In the genomic region with DNA sequence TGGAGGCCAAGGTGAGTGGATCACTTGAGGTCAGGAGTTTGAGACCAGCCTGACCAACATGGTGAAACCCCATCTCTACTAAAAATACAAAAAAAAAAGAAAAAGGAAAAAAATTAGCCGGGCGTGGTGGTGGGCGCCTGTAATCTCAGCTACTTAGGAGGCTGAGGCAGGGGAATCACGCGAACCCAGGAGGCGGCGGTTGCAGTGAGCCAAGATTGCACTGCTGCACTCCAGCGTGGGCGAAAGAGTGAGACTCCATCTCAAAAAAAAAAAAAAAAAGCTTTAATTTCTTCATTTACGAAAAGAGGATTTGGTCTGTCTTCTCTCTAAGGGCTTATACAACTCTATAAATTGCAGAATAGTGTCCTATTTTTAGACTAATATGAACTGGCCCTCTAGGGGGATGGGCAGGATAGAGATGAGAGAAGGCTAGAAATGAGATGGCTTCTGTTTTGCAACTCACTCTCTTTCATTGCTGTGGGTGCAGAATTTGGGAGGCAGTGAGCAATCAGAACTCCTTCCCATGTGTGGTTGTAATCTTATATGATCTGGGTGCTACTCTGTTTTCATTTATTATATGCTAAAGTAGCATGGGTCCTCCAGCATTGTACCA, we compare ENCODE assay signal across 13 cellular contexts. TPM values are rescaled to one million over a fixed set of nuclear protein-coding genes. Genes with fewer than 3 reads are reported as not detected.
A peak's percentile ranks its signal among the peaks of the same experiment; 100 is the strongest.
DNase-seq lines count a peak whose midpoint lies in the region; ATAC-seq, FAIRE-seq and TF ChIP-seq lines count a peak whose summit lies in the region.
"Had no signal": no experiment of that assay in that cellular context is flagged by ENCODE, and none has a peak within 500 bp of the region (broad histone marks: within the 10 kb centered on the region; RNA-seq: fewer than 3 reads in every experiment).

No MANE protein-coding gene starts in this region.

- no peak for TF ChIP-seq POLR2A in HepG2 (IDR thresholded peaks at IDR 0.05; ENCODE audit: insufficient read depth in 1 of 2, low read depth in 2 of 2, low read length in 2 of 2)

- WGBS in HepG2 (ENCODE audit: low lambda C conversion rate): 96% methylated on average over 10 of the region's 10 CpGs

- intact Hi-C loops in activated B cell treated with CpG ODN at 0.5 μM for 24 hours (cut with micrococcal nuclease) (no loop called here), HepG2 (cut with micrococcal nuclease; ENCODE audit: unreplicated experiment) (no loop called here)

- no peak for DNase-seq in activated CD8-positive, alpha-beta memory T cell treated with anti-CD3 and anti-CD28 coated beads, Interleukin-2, amount 10 ng/mL, durations not matched to agents 7 days and 5 days
- no peak for DNase-seq in activated CD8-positive, alpha-beta memory T cell treated with anti-CD3 and anti-CD28 coated beads for 24 hours
- no peak for DNase-seq in activated B cell treated with CpG ODN at 0.5 μM for 24 hours
- DNase-seq in HepG2 (ENCODE audit: low spot score): no peak
- no peak for DNase-seq in stimulated activated naive CD8-positive, alpha-beta T cell treated with anti-CD3 and anti-CD28 coated beads, Interleukin-15, Interleukin-2, amounts not matched to agents 100 U/mL and 50 U/mL, for 24 hours
- DNase-seq in SKM-1 (lab: John Stamatoyannopoulos, UW; ENCODE audit: unreplicated experiment): no peak
- DNase-seq in NCI-H1092 (lab: John Stamatoyannopoulos, UW): no peak
- DNase-seq: activated naive CD4-positive, alpha-beta T cell treated with Interleukin-2 at 50 U/mL for 16 hours; effector CD8-positive, alpha-beta T cell; hippocampal formation; NCI-H1930 had no signal

- TF ChIP-seq EP300 in HepG2 (IDR thresholded peaks at IDR 0.05; ENCODE audit: low read depth in 2 of 2, low read length in 2 of 2): no peak
- no peak for TF ChIP-seq EP300 in HepG2 (CRISPR knock-in tag; IDR thresholded peaks at IDR 0.05; ENCODE audit: borderline replicate concordance)

- H3K4me1 Mint-ChIP-seq in activated CD8-positive, alpha-beta memory T cell treated with anti-CD3 and anti-CD28 coated beads, Interleukin-2, amount 10 ng/mL, durations not matched to agents 7 days and 5 days: peaks cover 66% of the 10 kb centered on the region
- peaks cover 47% of the 10 kb centered on the region for H3K4me1 Mint-ChIP-seq in activated B cell treated with CpG ODN at 0.5 μM for 24 hours

- TF ChIP-seq CTCF in activated B cell treated with CpG ODN at 0.5 μM for 24 hours (IDR thresholded peaks at IDR 0.05): no peak
- no peak for TF ChIP-seq CTCF in HepG2 (CRISPR knock-in tag; IDR thresholded peaks at IDR 0.05)

- CTCF ChIA-PET in activated CD8-positive, alpha-beta memory T cell treated with anti-CD3 and anti-CD28 coated beads, Interleukin-2, amount 10 ng/mL, durations not matched to agents 7 days and 5 days (lab: Charles Lee): interaction anchor here (1.1 to 4.1 kb wide), 2 partner anchors 11 to 276 kb away, joined by 3 to 27 read pairs; a partner anchor contains a TSS
- CTCF ChIA-PET in activated B cell treated with CpG ODN at 0.5 μM for 24 hours (lab: Charles Lee): interaction anchor here (1.5 kb wide), 1 partner anchor 12 kb away, joined by 7 read pairs; a partner anchor contains a TSS
- CTCF ChIA-PET in HepG2 (lab: Yijun Ruan, JAX; ENCODE audit: low intra/inter-chr PET ratio, low total read pairs): no interaction called here

- no TSS peak for BruUV-seq in HepG2 (replicated peaks; lab: Mats Ljungman, UMichigan)

- peak overlapping the region; percentile 77 for H3K4me2 ChIP-seq in HepG2 (ENCODE audit: low read depth, low read length)

- H2AFZ ChIP-seq in HepG2 (ENCODE audit: low read length): no peak overlapping the region

- H3K4me3 ChIP-seq in HepG2 (replicated peaks in 1 of 3; ENCODE audit: insufficient read depth in 1 of 3, low read depth in 2 of 3, low read length in 3 of 3): peak overlapping the region in 2 of 3 experiments; percentile 17 to 42; a peak in 2 of 6 replicates

- no peaks in the 10 kb centered on the region for H3K27me3 Mint-ChIP-seq in activated CD8-positive, alpha-beta memory T cell treated with anti-CD3 and anti-CD28 coated beads, Interleukin-2, amount 10 ng/mL, durations not matched to agents 7 days and 5 days
- H3K27me3 Mint-ChIP-seq in activated B cell treated with CpG ODN at 0.5 μM for 24 hours: no peaks in the 10 kb centered on the region

- no peaks in the 10 kb centered on the region for H3K9me3 Mint-ChIP-seq in activated CD8-positive, alpha-beta memory T cell treated with anti-CD3 and anti-CD28 coated beads, Interleukin-2, amount 10 ng/mL, durations not matched to agents 7 days and 5 days (ENCODE audit: low read depth)
- no peaks in the 10 kb centered on the region for H3K9me3 Mint-ChIP-seq in activated B cell treated with CpG ODN at 0.5 μM for 24 hours

- FAIRE-seq in HepG2 (lab: Jason Lieb, UNC): no peak

- POLR2A ChIA-PET in activated B cell treated with CpG ODN at 0.5 μM for 24 hours (lab: Charles Lee): interaction anchor here (0.6 kb wide), 1 partner anchor 17 kb away, joined by 3 read pairs; no protein-coding TSS in a partner anchor
- POLR2A ChIA-PET in HepG2 (lab: Yijun Ruan, JAX): interaction anchor here (0.9 to 4.0 kb wide), 10 partner anchors 10 to 1265 kb away, joined by 3 to 54 read pairs (median 4); a partner anchor contains a TSS

- H3K36me3 Mint-ChIP-seq in activated CD8-positive, alpha-beta memory T cell treated with anti-CD3 and anti-CD28 coated beads, Interleukin-2, amount 10 ng/mL, durations not matched to agents 7 days and 5 days: peaks cover 28% of the 10 kb centered on the region
- H3K36me3 Mint-ChIP-seq in activated B cell treated with CpG ODN at 0.5 μM for 24 hours (ENCODE audit: low read depth): peaks cover 24% of the 10 kb centered on the region

- no peak for TF ChIP-seq RAD21 in HepG2 (CRISPR knock-in tag; IDR thresholded peaks at IDR 0.05)

- no peak overlapping the region for H3K27ac Mint-ChIP-seq in activated CD8-positive, alpha-beta memory T cell treated with anti-CD3 and anti-CD28 coated beads, Interleukin-2, amount 10 ng/mL, durations not matched to agents 7 days and 5 days
- H3K27ac Mint-ChIP-seq in activated B cell treated with CpG ODN at 0.5 μM for 24 hours: no peak overlapping the region

- no peaks in the 10 kb centered on the region for H3K9me3 ChIP-seq in HepG2 (ENCODE audit: low read length)

- peak overlapping the region; percentile 60 for H3K9ac ChIP-seq in HepG2 (ENCODE audit: insufficient read depth, low read depth, low read length)

- peaks cover 4% of the 10 kb centered on the region; the same call in 1 of the 2 replicates for H4K20me1 ChIP-seq in HepG2 (ENCODE audit: insufficient read depth, low read length)

- H3K27ac ChIP-seq in HepG2 (ENCODE audit: extremely low read length, insufficient read depth, low read length): peak overlapping the region; percentile 86

- H3K36me3 ChIP-seq in HepG2 (replicated peaks in 1 of 2; ENCODE audit: control insufficient read depth in 1 of 2, insufficient read depth in 2 of 2, low read length in 2 of 2): peaks cover 1 to 14% of the 10 kb centered on the region in 2 experiments; a peak in 4 of 5 replicates

- in situ Hi-C loops in HepG2 (cut with HindIII; ENCODE audit: extremely low pct_ligation_motif_present, low pct_unique_long_range_greater_than_20kb): no loop called here

- H3K27me3 ChIP-seq in HepG2 (ENCODE audit: control insufficient read depth in 1 of 2, insufficient read depth in 2 of 2, low read length in 2 of 2): no peaks in the 10 kb centered on the region

- H3K79me2 ChIP-seq in HepG2 (ENCODE audit: insufficient read depth, low read length): peaks cover 86% of the 10 kb centered on the region

- ATAC-seq in activated CD8-positive, alpha-beta memory T cell treated with anti-CD3 and anti-CD28 coated beads, Interleukin-2, amount 10 ng/mL, durations not matched to agents 7 days and 5 days: peak; percentile 18
- ATAC-seq in activated B cell treated with CpG ODN at 0.5 μM for 24 hours (ENCODE audit: low read depth) (peak; percentile 40), HepG2 (peak; percentile 44; the same call in 2 of the 3 replicates), GM18519 (IDR thresholded peaks at IDR 0.05; ENCODE audit: low FRiP score, unreplicated experiment) (no peak)
- ATAC-seq in stimulated activated naive CD8-positive, alpha-beta T cell treated with anti-CD3 and anti-CD28 coated beads, Interleukin-15, Interleukin-2, amounts not matched to agents 100 U/mL and 50 U/mL, for 24 hours: peak; percentile 28

- no peak overlapping the region for H3K4me3 Mint-ChIP-seq in activated CD8-positive, alpha-beta memory T cell treated with anti-CD3 and anti-CD28 coated beads, Interleukin-2, amount 10 ng/mL, durations not matched to agents 7 days and 5 days
- H3K4me3 Mint-ChIP-seq in activated B cell treated with CpG ODN at 0.5 μM for 24 hours: no peak overlapping the region

- peaks cover 77% of the 10 kb centered on the region for H3K4me1 ChIP-seq in HepG2 (ENCODE audit: insufficient read depth, low read length)

RNA-seq across cellular contexts. Expression of a gene that starts 11.3 kb away (rescaled TPM):
- 10 to 100 TPM; 12.7 to 14.5 TPM for total RNA-seq in activated CD8-positive, alpha-beta memory T cell treated with anti-CD3 and anti-CD28 coated beads, Interleukin-2, amount 10 ng/mL, durations not matched to agents 7 days and 5 days
- total RNA-seq in activated B cell treated with CpG ODN at 0.5 μM for 24 hours (20.9 and 24.8 TPM in 2 replicates), HepG2 (2016; rRNA removed; fragmentation: Illumina TruSeq; extraction: Trizol) (2.3 and 2.9 TPM in 2 replicates)
- total RNA-seq in HepG2 (2016; cell fraction: cytosol; rRNA removed; fragmentation: Illumina TruSeq; extraction: Trizol; ENCODE audit: low read depth): 1.6 and 1.8 TPM in 2 replicates
- 2.0 and 2.5 TPM in 2 replicates for total RNA-seq in HepG2 (2016; cell fraction: insoluble cytoplasmic fraction; rRNA removed; fragmentation: Illumina TruSeq; extraction: Trizol)
- 1.9 and 2.0 TPM in 2 replicates for total RNA-seq in HepG2 (2016; cell fraction: membrane; rRNA removed; fragmentation: Illumina TruSeq; extraction: Trizol)
- 5.7 and 6.2 TPM in 2 replicates for total RNA-seq in HepG2 (2016; cell fraction: nucleus; rRNA removed; fragmentation: Illumina TruSeq; extraction: Trizol)
- polyA plus RNA-seq in HepG2 (2011; rRNA removed): 22.2 and 25.9 TPM in 2 replicates
- 21.7 and 21.8 TPM in 2 replicates for polyA plus RNA-seq in HepG2 (2011; cell fraction: cytosol; rRNA removed)
- 16.4 and 23.7 TPM in 2 replicates for polyA plus RNA-seq in HepG2 (2011; cell fraction: nucleus; rRNA removed)
- 9.1 and 11.7 TPM in 2 replicates for polyA plus RNA-seq in HepG2 (2012)
- polyA plus RNA-seq in HepG2 (2016; cell fraction: cytosol; fragmentation: Illumina TruSeq; extraction: Trizol; ENCODE audit: low read depth): 0.03 and 0.08 TPM in 2 replicates
- 3.0 and 3.2 TPM in 2 replicates for polyA plus RNA-seq in HepG2 (2016; cell fraction: insoluble cytoplasmic fraction; fragmentation: Illumina TruSeq; extraction: Trizol; ENCODE audit: low read depth)
- 0.23 TPM in 2 replicates for polyA plus RNA-seq in HepG2 (2016; cell fraction: membrane; fragmentation: Illumina TruSeq; extraction: Trizol; ENCODE audit: low read depth)
- 2.7 and 3.2 TPM in 2 replicates for polyA plus RNA-seq in HepG2 (2016; cell fraction: nucleus; fragmentation: Illumina TruSeq; extraction: Trizol; ENCODE audit: insufficient read depth, low read depth)
- polyA minus RNA-seq in HepG2 (2011; rRNA and poly(A)+ RNA removed; ENCODE audit: low replicate concordance): 2.5 and 40.0 TPM in 2 replicates
- 21.3 and 22.0 TPM in 2 replicates for polyA minus RNA-seq in HepG2 (2011; cell fraction: cytosol; rRNA and poly(A)+ RNA removed)
- 70.5 and 75.7 TPM in 2 replicates for polyA minus RNA-seq in HepG2 (2011; cell fraction: nucleus; rRNA and poly(A)+ RNA removed)
- total RNA-seq: G401 had no signal

RNA-seq across cellular contexts. Expression of a gene that starts 58.0 kb away (rescaled TPM):
- 10 to 100 TPM; 31.5 to 32.9 TPM for total RNA-seq in activated CD8-positive, alpha-beta memory T cell treated with anti-CD3 and anti-CD28 coated beads, Interleukin-2, amount 10 ng/mL, durations not matched to agents 7 days and 5 days
- 22.6 and 33.8 TPM in 2 replicates for total RNA-seq in activated B cell treated with CpG ODN at 0.5 μM for 24 hours
- 19.7 and 23.5 TPM in 2 replicates for total RNA-seq in HepG2 (2016; rRNA removed; fragmentation: Illumina TruSeq; extraction: Trizol)
- total RNA-seq in HepG2 (2016; cell fraction: cytosol; rRNA removed; fragmentation: Illumina TruSeq; extraction: Trizol; ENCODE audit: low read depth): 1.8 and 2.4 TPM in 2 replicates
- 19.1 and 24.0 TPM in 2 replicates for total RNA-seq in HepG2 (2016; cell fraction: insoluble cytoplasmic fraction; rRNA removed; fragmentation: Illumina TruSeq; extraction: Trizol)
- 4.7 and 4.9 TPM in 2 replicates for total RNA-seq in HepG2 (2016; cell fraction: membrane; rRNA removed; fragmentation: Illumina TruSeq; extraction: Trizol)
- total RNA-seq in HepG2 (2016; cell fraction: nucleus; rRNA removed; fragmentation: Illumina TruSeq; extraction: Trizol): 39.8 and 47.6 TPM in 2 replicates
- polyA plus RNA-seq in HepG2 (2011; rRNA removed): 21.6 and 25.7 TPM in 2 replicates
- polyA plus RNA-seq in HepG2 (2011; cell fraction: cytosol; rRNA removed): 3.6 and 6.5 TPM in 2 replicates
- polyA plus RNA-seq in HepG2 (2011; cell fraction: nucleus; rRNA removed): 33.4 and 54.2 TPM in 2 replicates
- 33.3 and 38.3 TPM in 2 replicates for polyA plus RNA-seq in HepG2 (2012)
- 0.97 and 1.00 TPM in 2 replicates for polyA plus RNA-seq in HepG2 (2016; cell fraction: cytosol; fragmentation: Illumina TruSeq; extraction: Trizol; ENCODE audit: low read depth)
- 29.2 and 34.9 TPM in 2 replicates for polyA plus RNA-seq in HepG2 (2016; cell fraction: insoluble cytoplasmic fraction; fragmentation: Illumina TruSeq; extraction: Trizol; ENCODE audit: low read depth)
- 2.5 and 3.9 TPM in 2 replicates for polyA plus RNA-seq in HepG2 (2016; cell fraction: membrane; fragmentation: Illumina TruSeq; extraction: Trizol; ENCODE audit: low read depth)
- polyA plus RNA-seq in HepG2 (2016; cell fraction: nucleus; fragmentation: Illumina TruSeq; extraction: Trizol; ENCODE audit: insufficient read depth, low read depth): 90.4 and 109 TPM in 2 replicates
- 5.4 and 6.3 TPM in 2 replicates for polyA minus RNA-seq in HepG2 (2011; rRNA and poly(A)+ RNA removed; ENCODE audit: low replicate concordance)
- 9.4 and 9.6 TPM in 2 replicates for polyA minus RNA-seq in HepG2 (2011; cell fraction: cytosol; rRNA and poly(A)+ RNA removed)
- 91.0 and 94.6 TPM in 2 replicates for polyA minus RNA-seq in HepG2 (2011; cell fraction: nucleus; rRNA and poly(A)+ RNA removed)

RNA-seq across cellular contexts. Expression of a gene that starts 58.2 kb away (rescaled TPM):
- 10 to 100 TPM in 1 of 2 experiments, 1 to 10 TPM in 1; 9.6 to 11.2 TPM for total RNA-seq in activated CD8-positive, alpha-beta memory T cell treated with anti-CD3 and anti-CD28 coated beads, Interleukin-2, amount 10 ng/mL, durations not matched to agents 7 days and 5 days
- total RNA-seq in activated B cell treated with CpG ODN at 0.5 μM for 24 hours (9.6 and 9.8 TPM in 2 replicates), HepG2 (2016; rRNA removed; fragmentation: Illumina TruSeq; extraction: Trizol) (4.5 and 8.6 TPM in 2 replicates)
- total RNA-seq in HepG2 (2016; cell fraction: cytosol; rRNA removed; fragmentation: Illumina TruSeq; extraction: Trizol; ENCODE audit: low read depth): 0.30 and 0.71 TPM in 2 replicates
- 4.8 and 8.5 TPM in 2 replicates for total RNA-seq in HepG2 (2016; cell fraction: insoluble cytoplasmic fraction; rRNA removed; fragmentation: Illumina TruSeq; extraction: Trizol)
- 2.2 and 2.8 TPM in 2 replicates for total RNA-seq in HepG2 (2016; cell fraction: membrane; rRNA removed; fragmentation: Illumina TruSeq; extraction: Trizol)
- total RNA-seq in HepG2 (2016; cell fraction: nucleus; rRNA removed; fragmentation: Illumina TruSeq; extraction: Trizol): 5.2 and 5.4 TPM in 2 replicates
- 2.6 and 3.2 TPM in 2 replicates for polyA plus RNA-seq in HepG2 (2011; rRNA removed)
- polyA plus RNA-seq in HepG2 (2011; cell fraction: cytosol; rRNA removed): 1.1 and 2.2 TPM in 2 replicates
- 2.2 and 3.2 TPM in 2 replicates for polyA plus RNA-seq in HepG2 (2011; cell fraction: nucleus; rRNA removed)
- polyA plus RNA-seq in HepG2 (2012): 4.1 and 5.4 TPM in 2 replicates
- polyA plus RNA-seq in HepG2 (2016; cell fraction: cytosol; fragmentation: Illumina TruSeq; extraction: Trizol; ENCODE audit: low read depth): 0.29 and 0.32 TPM in 2 replicates
- polyA plus RNA-seq in HepG2 (2016; cell fraction: insoluble cytoplasmic fraction; fragmentation: Illumina TruSeq; extraction: Trizol; ENCODE audit: low read depth): 8.2 TPM in 2 replicates
- 1.4 and 1.8 TPM in 2 replicates for polyA plus RNA-seq in HepG2 (2016; cell fraction: membrane; fragmentation: Illumina TruSeq; extraction: Trizol; ENCODE audit: low read depth)
- 9.1 and 11.5 TPM in 2 replicates for polyA plus RNA-seq in HepG2 (2016; cell fraction: nucleus; fragmentation: Illumina TruSeq; extraction: Trizol; ENCODE audit: insufficient read depth, low read depth)
- 0.62 and 0.96 TPM in 2 replicates for polyA minus RNA-seq in HepG2 (2011; rRNA and poly(A)+ RNA removed; ENCODE audit: low replicate concordance)
- 2.6 and 2.8 TPM in 2 replicates for polyA minus RNA-seq in HepG2 (2011; cell fraction: cytosol; rRNA and poly(A)+ RNA removed)
- 5.4 and 6.5 TPM in 2 replicates for polyA minus RNA-seq in HepG2 (2011; cell fraction: nucleus; rRNA and poly(A)+ RNA removed)
